In genomic region chr2:44934962-44935853, GRCh38 we compare ENCODE assay signal across 11 cellular contexts. TPM values are rescaled to one million over a fixed set of nuclear protein-coding genes. Genes with fewer than 3 reads are reported as not detected.
DNase-seq lines count a peak whose midpoint lies in the region; ATAC-seq and TF ChIP-seq lines count a peak whose summit lies in the region.
"Had no signal": no experiment of that assay in that cellular context is flagged by ENCODE, and none has a peak within 500 bp of the region (broad histone marks: within the 10 kb centered on the region; RNA-seq: fewer than 3 reads in every experiment).

No MANE protein-coding gene starts in this region.

- peaks cover 26% of the 10 kb centered on the region for H3K4me1 ChIP-seq in lower lobe of right lung

- intact Hi-C loops in lower lobe of right lung (cut with DNase I) = no loop called here

- H3K4me3 ChIP-seq in AG09309 (ENCODE audit: control insufficient read depth, low read depth, low read length) = peak overlapping the region; percentile 18
- H3K4me3 ChIP-seq in lower lobe of right lung = peak overlapping the region; percentile 6

- H3K4me3 Mint-ChIP-seq in T-helper 17 cell = peak overlapping the region; percentile 65
- no peak overlapping the region for H3K4me3 Mint-ChIP-seq in mesothelial cell of epicardium
- H3K4me3 Mint-ChIP-seq: natural killer cell had no signal

- in situ Hi-C loops in GM13977 (cut with MboI; ENCODE audit: low pct_unique_long_range_greater_than_20kb, low sequenced_read_pairs, unreplicated experiment) = loop anchor here (25.0 kb wide), 1 partner anchor 848 kb away; no protein-coding TSS in a partner anchor

- no peaks in the 10 kb centered on the region for H3K9me3 Mint-ChIP-seq in mesothelial cell of epicardium
- H3K9me3 Mint-ChIP-seq: natural killer cell had no signal

- H3K36me3 Mint-ChIP-seq in T-helper 17 cell (ENCODE audit: low read depth) (peaks cover 6% of the 10 kb centered on the region), mesothelial cell of epicardium (no peaks in the 10 kb centered on the region)
- H3K36me3 Mint-ChIP-seq: natural killer cell had no signal

- peaks cover 99% of the 10 kb centered on the region for H3K27me3 ChIP-seq in lower lobe of right lung (ENCODE audit: low read depth)

- H3K36me3 ChIP-seq in lower lobe of right lung = no peaks in the 10 kb centered on the region

- TF ChIP-seq CTCF in AG09309 (IDR thresholded peaks at IDR 0.05; ENCODE audit: control insufficient read depth, insufficient read depth, low read depth, low read length, missing control alignments) (no peak), GM13977 (IDR thresholded peaks at IDR 0.05; ENCODE audit: extremely low read depth, insufficient read depth, missing control alignments) (no peak), lower lobe of right lung (IDR thresholded peaks at IDR 0.05) (no peak), mesothelial cell of epicardium (IDR thresholded peaks at IDR 0.05; ENCODE audit: unreplicated experiment) (no peak)

- ATAC-seq in T-helper 17 cell = no peak
- ATAC-seq in lower lobe of right lung = no peak
- ATAC-seq in HG03520 (IDR thresholded peaks at IDR 0.05; ENCODE audit: unreplicated experiment) = no peak
- ATAC-seq: natural killer cell had no signal

- H3K27ac Mint-ChIP-seq in T-helper 17 cell = no peak overlapping the region
- no peak overlapping the region for H3K27ac Mint-ChIP-seq in mesothelial cell of epicardium
- H3K27ac Mint-ChIP-seq: natural killer cell had no signal

- DNase-seq in AG09309 (ENCODE audit: low read depth) (no peak), GM13977 (ENCODE audit: low spot score) (peak; percentile 43), T-helper 17 cell (no peak), lower lobe of right lung (peak; percentile 35), NCI-H1436 (lab: John Stamatoyannopoulos, UW) (no peak), mesothelial cell of epicardium (ENCODE audit: low spot score in 2 of 2, unreplicated experiment in 2 of 2) (no peak), amygdala (lab: John Stamatoyannopoulos, UW) (no peak)
- DNase-seq: activated CD4-positive, CD25-positive, alpha-beta regulatory T cell; natural killer cell; NCI-H1105 had no signal

- no peaks in the 10 kb centered on the region for H3K9me3 ChIP-seq in T-helper 17 cell (ENCODE audit: control insufficient read depth, low read length, poor library complexity, severe bottlenecking)
- H3K9me3 ChIP-seq in lower lobe of right lung = no peaks in the 10 kb centered on the region

- H3K27ac ChIP-seq in lower lobe of right lung = no peak overlapping the region

- peaks cover 11% of the 10 kb centered on the region for H3K4me1 Mint-ChIP-seq in T-helper 17 cell
- peaks cover 19% of the 10 kb centered on the region for H3K4me1 Mint-ChIP-seq in mesothelial cell of epicardium
- H3K4me1 Mint-ChIP-seq: natural killer cell had no signal

- H3K27me3 Mint-ChIP-seq in T-helper 17 cell (peaks cover 81% of the 10 kb centered on the region), mesothelial cell of epicardium (ENCODE audit: low read depth) (peaks cover 95% of the 10 kb centered on the region)

RNA-seq across cellular contexts. Expression of gene SIX3, which starts 6.3 kb away (rescaled TPM):
- not detected for total RNA-seq in T-helper 17 cell
- not detected for total RNA-seq in lower lobe of right lung
- total RNA-seq in mesothelial cell of epicardium = not detected in 3 replicates

Comparison
In these comparisons a context has a peak if more than half of its experiments do, and no peak if none do; other contexts are left out.
1. DNase-seq: peak in GM13977 (single experiment) and lower lobe of right lung (single experiment); none in AG09309 (single experiment), T-helper 17 cell (0 of 3), NCI-H1436 (single experiment), mesothelial cell of epicardium (0 of 2) and amygdala (0 of 56).